2 cellular contexts compared by ENCODE assay signal in genomic region chr10:133130602-133131001, GRCh38.
TF ChIP-seq lines count a peak whose summit lies in the region.

No MANE protein-coding gene starts in this region.

TF ChIP-seq in HEK293, 187 proteins besides CTCF, POLR2A, EP300 and RAD21 (continued from another document):
- TF ChIP-seq ZSCAN4 (tag by site-specific recombination; IDR thresholded peaks at IDR 0.05) (peak; percentile 86), ZFHX2 (tag by site-specific recombination; conservative IDR thresholded peaks at IDR 0.05) (peak; percentile 49), ZBTB8A (tag by site-specific recombination; IDR thresholded peaks at IDR 0.05) (no peak), ZNF658 (tag by site-specific recombination; IDR thresholded peaks at IDR 0.05) (no peak), ZNF600 (tag by site-specific recombination; IDR thresholded peaks at IDR 0.05) (peak; percentile 12; the same call in 1 of the 2 replicates), EGR2 (tag by site-specific recombination; IDR thresholded peaks at IDR 0.05; ENCODE audit: low read depth) (0 out of 2 replicates have a peak, but pooled peaks have one; percentile 4), ZNF138 (tag by site-specific recombination; IDR thresholded peaks at IDR 0.05; ENCODE audit: borderline replicate concordance) (no peak), ZNF335 (tag by site-specific recombination; conservative IDR thresholded peaks at IDR 0.05) (no peak), ZNF416 (tag by site-specific recombination; IDR thresholded peaks at IDR 0.05) (no peak), TCF7L2 (IDR thresholded peaks at IDR 0.05; ENCODE audit: borderline replicate concordance, low read depth, low read length) (no peak), TSHZ1 (tag by site-specific recombination; IDR thresholded peaks at IDR 0.05; ENCODE audit: borderline replicate concordance) (no peak), ZNF571 (tag by site-specific recombination; IDR thresholded peaks at IDR 0.05) (no peak), ZNF148 (tag by site-specific recombination; IDR thresholded peaks at IDR 0.05; ENCODE audit: borderline replicate concordance) (no peak), ZNF394 (tag by site-specific recombination; IDR thresholded peaks at IDR 0.05; ENCODE audit: borderline replicate concordance) (no peak), ZNF19 (tag by site-specific recombination; IDR thresholded peaks at IDR 0.05; ENCODE audit: low read depth) (no peak), ZNF791 (tag by site-specific recombination; IDR thresholded peaks at IDR 0.05) (no peak), ZFP3 (tag by site-specific recombination; IDR thresholded peaks at IDR 0.05; ENCODE audit: low read depth) (no peak), ZNF707 (tag by site-specific recombination; IDR thresholded peaks at IDR 0.05) (no peak), ZNF311 (tag by site-specific recombination; IDR thresholded peaks at IDR 0.05; ENCODE audit: borderline replicate concordance) (no peak), ZNF324 (tag by site-specific recombination; IDR thresholded peaks at IDR 0.05) (no peak), GLI2 (tag by site-specific recombination; IDR thresholded peaks at IDR 0.05; ENCODE audit: borderline replicate concordance, low read depth) (no peak)

TF ChIP-seq in endothelial cell of umbilical vein, 7 proteins besides CTCF, POLR2A, EP300 and RAD21 (continued from another document):
- TF ChIP-seq FOS (IDR thresholded peaks at IDR 0.05; ENCODE audit: borderline replicate concordance, insufficient read depth, low read length) (no peak), JUN (IDR thresholded peaks at IDR 0.05; ENCODE audit: borderline replicate concordance, insufficient read depth, insufficient read length, low read depth) (no peak), GATA2 (IDR thresholded peaks at IDR 0.05; ENCODE audit: insufficient read depth, insufficient read length, low read depth, low read length) (no peak)
